Comparison of ENCODE assay signal across 9 cellular contexts in genomic region chr4:145130788-145131398, GRCh38. TPM values are rescaled to one million over a fixed set of nuclear protein-coding genes. Genes with fewer than 3 reads are reported as not detected.
A peak's percentile ranks its signal among the peaks of the same experiment; 100 is the strongest.
DNase-seq lines count a peak whose midpoint lies in the region; ATAC-seq and TF ChIP-seq lines count a peak whose summit lies in the region.
"Had no signal": no experiment of that assay in that cellular context is flagged by ENCODE, and none has a peak within 500 bp of the region (broad histone marks: within the 10 kb centered on the region; RNA-seq: fewer than 3 reads in every experiment).

No MANE protein-coding gene starts in this region.

- DNase-seq in AG20443 (ENCODE audit: low spot score) (peak; percentile 80), amniotic epithelial cell (ENCODE audit: low read depth) (peak; percentile 89), memory B cell (ENCODE audit: low spot score in 2 of 2) (no peak), pons (ENCODE audit: low spot score) (no peak), cerebellum (ENCODE audit: low spot score) (no peak), adrenal gland (no peak)
- DNase-seq in stimulated activated CD4-positive, alpha-beta T cell treated with anti-CD3 and anti-CD28 coated beads, Interleukin-4, amount 100 ng/mL, for 24 hours: no peak
- DNase-seq: NCI-H526 treated with DMSO at 0.1 percent for 48 hours had no signal

- ATAC-seq in memory B cell (ENCODE audit: low read depth): no peak

- TF ChIP-seq POLR2A in adrenal gland (IDR thresholded peaks at IDR 0.05): no peak

- H3K4me1 ChIP-seq in HUES48 (ENCODE audit: control insufficient read depth, insufficient read depth, low read length) (no peaks in the 10 kb centered on the region), adrenal gland (replicated peaks in 1 of 2) (no peaks in the 10 kb centered on the region)

- H3K9ac ChIP-seq in HUES48 (ENCODE audit: low read depth, low read length): no peak overlapping the region

- H3K36me3 ChIP-seq in HUES48 (ENCODE audit: control insufficient read depth, insufficient read depth, low read length) (peaks cover 45% of the 10 kb centered on the region), adrenal gland (replicated peaks in 1 of 2) (peaks cover 0 to 12% of the 10 kb centered on the region in 2 donors)

- 67 to 83% (median 80%) methylated on average over 2 of the region's 2 CpGs for WGBS in adrenal gland, 4 donors

- no peaks in the 10 kb centered on the region for H3K27me3 Mint-ChIP-seq in memory B cell

- H3K27ac ChIP-seq in HUES48 (ENCODE audit: low read depth, low read length): peak overlapping the region; percentile 16
- H3K27ac ChIP-seq in adrenal gland: peak overlapping the region in 1 of 5 donors; percentile 13

- H3K4me3 ChIP-seq in HUES48 (ENCODE audit: low read depth, low read length) (no peak overlapping the region), adrenal gland (no peak overlapping the region)

- intact Hi-C loops in adrenal gland (cut with DNase I): no loop called here

- no peak for TF ChIP-seq CTCF in adrenal gland (IDR thresholded peaks at IDR 0.05)

- H3K27me3 ChIP-seq in HUES48 (ENCODE audit: control insufficient read depth, insufficient read depth, low read length) (no peaks in the 10 kb centered on the region), adrenal gland (no peaks in the 10 kb centered on the region)

- peaks cover 13% of the 10 kb centered on the region for H3K4me1 Mint-ChIP-seq in memory B cell

- H3K4me3 Mint-ChIP-seq in memory B cell: no peak overlapping the region

- H3K27ac Mint-ChIP-seq in memory B cell: peak overlapping the region; percentile 64

- peaks cover 13% of the 10 kb centered on the region for H3K36me3 Mint-ChIP-seq in memory B cell

- H3K9me3 Mint-ChIP-seq in memory B cell: no peaks in the 10 kb centered on the region

- H3K9me3 ChIP-seq in HUES48 (ENCODE audit: control insufficient read depth, insufficient read depth, low read length): no peaks in the 10 kb centered on the region
- no peaks in the 10 kb centered on the region for H3K9me3 ChIP-seq in adrenal gland (replicated peaks in 1 of 3)

RNA-seq across cellular contexts. Expression of gene ABCE1, which starts 32.8 kb away (rescaled TPM):
- total RNA-seq in cerebellum (92.1 TPM), adrenal gland (10 to 100 TPM; 29.6 to 66.8 (median 50.6) TPM)
- 10 to 100 TPM; 14.9 to 72.5 (median 15.8) TPM for polyA plus RNA-seq in adrenal gland

RNA-seq across cellular contexts. Expression of gene ANAPC10, which starts 32.9 kb away (rescaled TPM):
- 43.0 TPM for total RNA-seq in cerebellum
- total RNA-seq in adrenal gland: 10 to 100 TPM; 15.6 to 51.6 (median 19.7) TPM
- polyA plus RNA-seq in adrenal gland: 10 to 100 TPM; 11.8 to 40.3 (median 13.0) TPM

RNA-seq across cellular contexts. Expression of gene OTUD4, which starts 49.5 kb away (rescaled TPM):
- total RNA-seq in cerebellum: 42.6 TPM
- 10 to 100 TPM; 14.4 to 35.7 (median 30.9) TPM for total RNA-seq in adrenal gland
- polyA plus RNA-seq in adrenal gland: 10 to 100 TPM; 12.8 to 25.4 (median 14.6) TPM

Comparison
In these comparisons a context has a peak if more than half of its experiments do, and no peak if none do; other contexts are left out.
1. DNase-seq: peak in AG20443 (single experiment) and amniotic epithelial cell (single experiment); none in memory B cell (0 of 2), pons (single experiment), stimulated activated CD4-positive, alpha-beta T cell treated with anti-CD3 and anti-CD28 coated beads, Interleukin-4, amount 100 ng/mL, for 24 hours (single experiment), cerebellum (single experiment) and adrenal gland (0 of 7).